ENCODE assay signal across 8 cellular contexts in genomic region chr16:2009302-2009711, GRCh38. TPM values are rescaled to one million over a fixed set of nuclear protein-coding genes. Genes with fewer than 3 reads are reported as not detected.
DNase-seq lines count a peak whose midpoint lies in the region; ATAC-seq, FAIRE-seq and TF ChIP-seq lines count a peak whose summit lies in the region.

No MANE protein-coding gene starts in this region.

- CTCF ChIA-PET in GM12878 (lab: Yijun Ruan, JAX), result interaction anchor here (1.3 kb wide), 1 partner anchor 8 kb away, joined by 3 read pairs; no protein-coding TSS in a partner anchor

- TF ChIP-seq POLR2A in GM12878 (IDR thresholded peaks at IDR 0.05; ENCODE audit: low read depth, low read length) (peak; percentile 71; the same call in 1 of the 2 replicates), lower leg skin (IDR thresholded peaks at IDR 0.05) (no peak)

- DNase-seq in AG10803 (ENCODE audit: low read depth) (no peak), GM12878 (ENCODE audit: low read depth, low spot score) (no peak), lower leg skin (ENCODE audit: low spot score in 2 of 2) (no peak)
- DNase-seq in stimulated activated CD8-positive, alpha-beta memory T cell treated with anti-CD3 and anti-CD28 coated beads, Interleukin-4, amount 100 ng/mL, for 48 hours, result no peak

- BruUV-seq in GM12878 (replicated peaks; lab: Mats Ljungman, UMichigan), result no TSS peak

- SMC1A ChIA-PET in GM12878 (lab: Charles Lee; ENCODE audit: uncharacterized antibody, unreplicated experiment), result no interaction called here

- H4K20me1 ChIP-seq in GM12878 (ENCODE audit: control insufficient read depth, insufficient read depth), result no peaks in the 10 kb centered on the region

- peak overlapping the region; percentile 98; the same call in 1 of the 2 replicates for H3K4me2 ChIP-seq in GM12878 (ENCODE audit: control insufficient read depth, insufficient read depth)

- in situ Hi-C loops in GM12878 (cut with MboI), result no loop called here

- H3K4me1 ChIP-seq in GM12878 (ENCODE audit: control insufficient read depth, insufficient read depth, low read length), result peaks cover 20% of the 10 kb centered on the region
- H3K4me1 ChIP-seq in urinary bladder (ENCODE audit: insufficient read depth), result no peaks in the 10 kb centered on the region

- TF ChIP-seq RAD21 in GM12878 (IDR thresholded peaks at IDR 0.05; ENCODE audit: insufficient read depth, low read depth, low read length), result no peak

- no peak for FAIRE-seq in GM12878 (lab: Jason Lieb, UNC)

- H3K4me3 ChIP-seq in AG10803 (ENCODE audit: low read length) (peak overlapping the region; percentile 86), GM12878 (peak overlapping the region; percentile 100), lower leg skin (ENCODE audit: low read depth, poor library complexity, severe bottlenecking) (peak overlapping the region; percentile 87), urinary bladder (ENCODE audit: low read depth, low read length) (peak overlapping the region; percentile 93)

- H3K27me3 ChIP-seq in GM12878 (replicated peaks in 1 of 2; ENCODE audit: control insufficient read depth in 2 of 2, insufficient read depth in 2 of 2, low read length in 1 of 2), result no peaks in the 10 kb centered on the region

- no peak overlapping the region; the same call in 1 of the 2 replicates for H2AFZ ChIP-seq in GM12878 (ENCODE audit: control insufficient read depth, low read depth, low read length)

- RAD21 ChIA-PET in GM12878 (lab: Charles Lee; ENCODE audit: unreplicated experiment), result no interaction called here

- peak overlapping the region; percentile 92 for H3K9ac ChIP-seq in GM12878 (ENCODE audit: control insufficient read depth, insufficient read depth, low read length)

- intact Hi-C loops in GM12878 (cut with micrococcal nuclease; ENCODE audit: unreplicated experiment), result loop anchor here (5.0 kb wide), 1 partner anchor 143 kb away; no protein-coding TSS in a partner anchor
- intact Hi-C loops in lower leg skin (cut with DNase I; ENCODE audit: low total_unique reads), result no loop called here

- peaks cover 0 to 3% of the 10 kb centered on the region in 2 experiments; a peak in 1 of 4 replicates for H3K36me3 ChIP-seq in GM12878 (ENCODE audit: control insufficient read depth in 2 of 2, insufficient read depth in 2 of 2, low read length in 1 of 2)
- no peaks in the 10 kb centered on the region for H3K36me3 ChIP-seq in urinary bladder (ENCODE audit: insufficient read depth)

- no peak for TF ChIP-seq CTCF in AG10803 (conservative IDR thresholded peaks at IDR 0.05; ENCODE audit: low read length)
- no peak for TF ChIP-seq CTCF in GM12878 (IDR thresholded peaks at IDR 0.05 in 2 of 3, conservative IDR thresholded peaks at IDR 0.05 in 1 of 3; ENCODE audit: control insufficient read depth in 2 of 3, extremely low read depth in 1 of 3, insufficient read depth in 1 of 3, low read depth in 3 of 3, low read length in 3 of 3)
- TF ChIP-seq CTCF in lower leg skin (IDR thresholded peaks at IDR 0.05), result no peak

- no peak for TF ChIP-seq EP300 in GM12878 (IDR thresholded peaks at IDR 0.05; ENCODE audit: borderline replicate concordance in 1 of 2, control insufficient read depth in 1 of 2, low read depth in 2 of 2, low read length in 2 of 2)

- POLR2A ChIA-PET in GM12878 (lab: Charles Lee), result interaction anchor here (1.3 to 2.2 kb wide), 3 partner anchors 13 to 145 kb away, joined by 3 to 14 read pairs (median 8); partner anchors contain the start of gene TRAF7

- H3K9me3 ChIP-seq in GM12878 (replicated peaks; ENCODE audit: control insufficient read depth, insufficient read depth, low read length), result no peaks in the 10 kb centered on the region

- 1% methylated on average over 39 of the region's 49 CpGs for WGBS in GM12878 (ENCODE audit: insufficient coverage, insufficient replicate concordance, low lambda C conversion rate, missing lambda C conversion rate)
- WGBS in lower leg skin, 2 donors, result 0% methylated on average over 6 to 34 of the region's 49 CpGs
- WGBS in urinary bladder, result under 1% methylated on average over 49 of the region's 49 CpGs

- peaks cover 60% of the 10 kb centered on the region for H3K79me2 ChIP-seq in GM12878 (ENCODE audit: control insufficient read depth, insufficient read depth, low read length)

- ATAC-seq in GM19455 (IDR thresholded peaks at IDR 0.05; ENCODE audit: unreplicated experiment), result peak; percentile 53
- peak; percentile 31 for ATAC-seq in HG03571 (IDR thresholded peaks at IDR 0.05; ENCODE audit: unreplicated experiment)
- peak; percentile 25 for ATAC-seq in GM12878
- ATAC-seq in HG02840 (IDR thresholded peaks at IDR 0.05; ENCODE audit: low FRiP score, unreplicated experiment), result no peak

- H3K27ac ChIP-seq in GM12878 (ENCODE audit: control insufficient read depth, insufficient read depth), result peak overlapping the region; percentile 89
- peak overlapping the region; percentile 80 for H3K27ac ChIP-seq in urinary bladder (ENCODE audit: low read depth)

RNA-seq across cellular contexts. Expression of gene ZNF598, which starts 0.3 kb away (rescaled TPM):
- total RNA-seq in GM12878 (2013; cell fraction: nucleolus; rRNA removed), result 23.8 and 28.6 TPM in 2 replicates
- 14.7 and 20.6 TPM in 2 replicates for total RNA-seq in GM12878 (2014; rRNA removed)
- 11.0 and 14.4 TPM in 2 replicates for total RNA-seq in GM12878 (2014; rRNA removed; fragmentation: Illumina TruSeq; extraction: Trizol)
- total RNA-seq in GM12878 (2021), result 71.3 and 74.0 TPM in 2 replicates
- 5.9 TPM for polyA plus RNA-seq in GM12878 (2011; ENCODE audit: low read depth)
- 4.7 and 12.7 TPM in 2 replicates for polyA plus RNA-seq in GM12878 (2011; rRNA removed)
- polyA plus RNA-seq in GM12878 (2011; cell fraction: cytosol; rRNA removed), result 26.7 and 35.4 TPM in 2 replicates
- 102 and 139 TPM in 2 replicates for polyA plus RNA-seq in GM12878 (2011; cell fraction: nucleus; rRNA removed)
- 21.2 and 28.2 TPM in 2 replicates for polyA plus RNA-seq in GM12878 (2012)
- 5.8 and 14.4 TPM in 2 replicates for polyA plus RNA-seq in GM12878 (2014; fragmentation: Illumina TruSeq; extraction: Trizol)
- under 1 TPM; 0.08 to 0.84 TPM for polyA plus RNA-seq in GM12878 (2014; fragmentation: Nextera tagmentation; extraction: Ambion mirVana)
- 53.8 and 70.0 TPM in 2 replicates for polyA plus RNA-seq in GM12878 (2014; rRNA removed)
- 10 to 100 TPM in 1 of 2 experiments, 1 to 10 TPM in 1; 8.0 to 19.4 TPM for polyA plus RNA-seq in GM12878 (2016; fragmentation: Nextera tagmentation; extraction: Ambion mirVana)
- polyA minus RNA-seq in GM12878 (2011; rRNA and poly(A)+ RNA removed), result 8.7 and 17.7 TPM in 2 replicates
- polyA minus RNA-seq in GM12878 (2011; cell fraction: cytosol; rRNA and poly(A)+ RNA removed), result 19.8 and 21.5 TPM in 2 replicates
- 12.5 and 23.1 TPM in 2 replicates for polyA minus RNA-seq in GM12878 (2011; cell fraction: nucleus; rRNA and poly(A)+ RNA removed)
- 100 to 1,000 TPM in 2 of 4 donors, 10 to 100 TPM in 2; 56.1 to 117 (median 86.5) TPM for total RNA-seq in lower leg skin
- 6.3 TPM for total RNA-seq in urinary bladder
- 38.4 TPM for polyA plus RNA-seq in urinary bladder

RNA-seq across cellular contexts. Expression of gene NPW, which starts 10.3 kb away (rescaled TPM):
- not detected in 2 replicates for total RNA-seq in GM12878 (2013; cell fraction: nucleolus; rRNA removed)
- total RNA-seq in GM12878 (2014; rRNA removed) (0.23 and 0.33 TPM in 2 replicates), GM12878 (2014; rRNA removed; fragmentation: Illumina TruSeq; extraction: Trizol) (0.67 TPM in 1 of 2 replicates, not detected in the other), GM12878 (2021) (0.85 and 1.3 TPM in 2 replicates), lower leg skin (1 to 10 TPM in 2 of 4 donors, under 1 TPM in 1, not detected in 1; 0.38 to 3.9 (median 1.6) TPM), urinary bladder (not detected)
- polyA plus RNA-seq in GM12878 (2011; ENCODE audit: low read depth), result not detected
- polyA plus RNA-seq in GM12878 (2011; rRNA removed) (not detected in 2 replicates), GM12878 (2014; fragmentation: Illumina TruSeq; extraction: Trizol) (not detected in 2 replicates), GM12878 (2014; fragmentation: Nextera tagmentation; extraction: Ambion mirVana) (not detected), GM12878 (2014; rRNA removed) (0.24 TPM in 1 of 2 replicates, not detected in the other), GM12878 (2016; fragmentation: Nextera tagmentation; extraction: Ambion mirVana) (1 to 10 TPM; 1.4 to 2.5 TPM), urinary bladder (0.08 TPM)
- 0.10 TPM in 1 of 2 replicates, not detected in the other for polyA plus RNA-seq in GM12878 (2011; cell fraction: cytosol; rRNA removed)
- polyA plus RNA-seq in GM12878 (2011; cell fraction: nucleus; rRNA removed), result 0.21 and 0.67 TPM in 2 replicates
- 0.16 and 0.22 TPM in 2 replicates for polyA plus RNA-seq in GM12878 (2012)
- polyA minus RNA-seq in GM12878 (2011; rRNA and poly(A)+ RNA removed), result not detected in 2 replicates
- polyA minus RNA-seq in GM12878 (2011; cell fraction: cytosol; rRNA and poly(A)+ RNA removed), result not detected in 2 replicates
- not detected in 2 replicates for polyA minus RNA-seq in GM12878 (2011; cell fraction: nucleus; rRNA and poly(A)+ RNA removed)

RNA-seq across cellular contexts. Expression of gene NHERF2, which starts 17.4 kb away (rescaled TPM):
- 0.71 TPM in 1 of 2 replicates, not detected in the other for total RNA-seq in GM12878 (2013; cell fraction: nucleolus; rRNA removed)
- total RNA-seq in GM12878 (2014; rRNA removed) (0.06 TPM in 1 of 2 replicates, not detected in the other), GM12878 (2014; rRNA removed; fragmentation: Illumina TruSeq; extraction: Trizol) (not detected in 2 replicates), GM12878 (2021) (0.31 and 0.51 TPM in 2 replicates), lower leg skin (10 to 100 TPM; 11.9 to 30.6 (median 27.3) TPM), urinary bladder (25.9 TPM)
- polyA plus RNA-seq in GM12878 (2011; ENCODE audit: low read depth), result not detected
- polyA plus RNA-seq in GM12878 (2011; rRNA removed) (0.05 TPM in 1 of 2 replicates, not detected in the other), GM12878 (2014; fragmentation: Illumina TruSeq; extraction: Trizol) (0.06 TPM in 1 of 2 replicates, not detected in the other), GM12878 (2014; fragmentation: Nextera tagmentation; extraction: Ambion mirVana) (not detected), GM12878 (2014; rRNA removed) (not detected in 2 replicates), GM12878 (2016; fragmentation: Nextera tagmentation; extraction: Ambion mirVana) (under 1 TPM; 0.10 to 0.19 TPM), urinary bladder (111 TPM)
- 0.04 and 0.15 TPM in 2 replicates for polyA plus RNA-seq in GM12878 (2011; cell fraction: cytosol; rRNA removed)
- polyA plus RNA-seq in GM12878 (2011; cell fraction: nucleus; rRNA removed), result 0.78 and 0.98 TPM in 2 replicates
- polyA plus RNA-seq in GM12878 (2012), result 0.15 and 0.42 TPM in 2 replicates
- not detected in 2 replicates for polyA minus RNA-seq in GM12878 (2011; rRNA and poly(A)+ RNA removed)
- polyA minus RNA-seq in GM12878 (2011; cell fraction: cytosol; rRNA and poly(A)+ RNA removed), result 0.62 TPM in 1 of 2 replicates, not detected in the other
- not detected in 2 replicates for polyA minus RNA-seq in GM12878 (2011; cell fraction: nucleus; rRNA and poly(A)+ RNA removed)

RNA-seq across cellular contexts. Expression of gene SYNGR3, which starts 19.5 kb away (rescaled TPM):
- total RNA-seq in GM12878 (2013; cell fraction: nucleolus; rRNA removed), result 4.2 and 4.8 TPM in 2 replicates
- 14.8 and 18.1 TPM in 2 replicates for total RNA-seq in GM12878 (2014; rRNA removed)
- total RNA-seq in GM12878 (2014; rRNA removed; fragmentation: Illumina TruSeq; extraction: Trizol), result 5.9 and 6.0 TPM in 2 replicates
- 14.1 and 16.4 TPM in 2 replicates for total RNA-seq in GM12878 (2021)
- 5.6 TPM for polyA plus RNA-seq in GM12878 (2011; ENCODE audit: low read depth)
- polyA plus RNA-seq in GM12878 (2011; rRNA removed), result 7.4 and 10.5 TPM in 2 replicates
- polyA plus RNA-seq in GM12878 (2011; cell fraction: cytosol; rRNA removed), result 12.2 and 16.5 TPM in 2 replicates
- 33.9 and 40.8 TPM in 2 replicates for polyA plus RNA-seq in GM12878 (2011; cell fraction: nucleus; rRNA removed)
- polyA plus RNA-seq in GM12878 (2012), result 11.9 and 13.4 TPM in 2 replicates
- 3.4 and 7.2 TPM in 2 replicates for polyA plus RNA-seq in GM12878 (2014; fragmentation: Illumina TruSeq; extraction: Trizol)
- 1 to 10 TPM; 1.2 to 2.0 TPM for polyA plus RNA-seq in GM12878 (2014; fragmentation: Nextera tagmentation; extraction: Ambion mirVana)
- polyA plus RNA-seq in GM12878 (2014; rRNA removed), result 13.8 and 13.9 TPM in 2 replicates
- 1 to 10 TPM; 3.5 to 5.6 TPM for polyA plus RNA-seq in GM12878 (2016; fragmentation: Nextera tagmentation; extraction: Ambion mirVana)
- 6.7 and 10.8 TPM in 2 replicates for polyA minus RNA-seq in GM12878 (2011; rRNA and poly(A)+ RNA removed)
- polyA minus RNA-seq in GM12878 (2011; cell fraction: cytosol; rRNA and poly(A)+ RNA removed), result 4.5 and 4.8 TPM in 2 replicates
- 5.8 and 8.3 TPM in 2 replicates for polyA minus RNA-seq in GM12878 (2011; cell fraction: nucleus; rRNA and poly(A)+ RNA removed)
- total RNA-seq in lower leg skin, result 1 to 10 TPM in 1 of 4 donors, under 1 TPM in 2, not detected in 1; 0.72 to 1.1 (median 0.78) TPM
- 2.0 TPM for total RNA-seq in urinary bladder
- 1.8 TPM for polyA plus RNA-seq in urinary bladder

RNA-seq across cellular contexts. Expression of gene GFER, which starts 25.3 kb away (rescaled TPM):
- 8.2 and 9.5 TPM in 2 replicates for total RNA-seq in GM12878 (2013; cell fraction: nucleolus; rRNA removed)
- 36.6 and 38.2 TPM in 2 replicates for total RNA-seq in GM12878 (2014; rRNA removed)
- 19.8 and 20.7 TPM in 2 replicates for total RNA-seq in GM12878 (2014; rRNA removed; fragmentation: Illumina TruSeq; extraction: Trizol)
- 46.2 and 46.7 TPM in 2 replicates for total RNA-seq in GM12878 (2021)
- 7.5 TPM for polyA plus RNA-seq in GM12878 (2011; ENCODE audit: low read depth)
- 13.7 and 24.3 TPM in 2 replicates for polyA plus RNA-seq in GM12878 (2011; rRNA removed)
- polyA plus RNA-seq in GM12878 (2011; cell fraction: cytosol; rRNA removed), result 19.6 and 29.9 TPM in 2 replicates
- polyA plus RNA-seq in GM12878 (2011; cell fraction: nucleus; rRNA removed), result 22.6 and 24.0 TPM in 2 replicates
- polyA plus RNA-seq in GM12878 (2012), result 37.0 and 38.1 TPM in 2 replicates
- polyA plus RNA-seq in GM12878 (2014; fragmentation: Illumina TruSeq; extraction: Trizol), result 4.8 and 19.7 TPM in 2 replicates
- polyA plus RNA-seq in GM12878 (2014; fragmentation: Nextera tagmentation; extraction: Ambion mirVana), result 1 to 10 TPM; 2.4 to 9.2 TPM
- 46.4 and 62.0 TPM in 2 replicates for polyA plus RNA-seq in GM12878 (2014; rRNA removed)
- polyA plus RNA-seq in GM12878 (2016; fragmentation: Nextera tagmentation; extraction: Ambion mirVana), result 10 to 100 TPM; 55.8 to 57.7 TPM
- 6.9 and 9.4 TPM in 2 replicates for polyA minus RNA-seq in GM12878 (2011; rRNA and poly(A)+ RNA removed)
- 13.5 and 13.9 TPM in 2 replicates for polyA minus RNA-seq in GM12878 (2011; cell fraction: cytosol; rRNA and poly(A)+ RNA removed)
- polyA minus RNA-seq in GM12878 (2011; cell fraction: nucleus; rRNA and poly(A)+ RNA removed), result 11.5 and 12.6 TPM in 2 replicates
- total RNA-seq in lower leg skin, result 10 to 100 TPM in 3 of 4 donors, 1 to 10 TPM in 1; 9.7 to 14.4 (median 11.6) TPM
- 7.7 TPM for total RNA-seq in urinary bladder
- 27.8 TPM for polyA plus RNA-seq in urinary bladder

Comparison
In these comparisons a context has a peak if more than half of its experiments do, and no peak if none do; other contexts are left out.
1. RNA of gene NHERF2, which starts 17.4 kb away (total RNA-seq): 11.9 to 30.6 TPM in lower leg skin and 25.9 TPM in urinary bladder (single experiment); 0.06 to 0.71 TPM in GM12878; every median in the first group is over 4 times any median in the second.
2. Peak in every context shown above with its lines, with median percentiles within 50 percentile points of each other: H3K4me3 ChIP-seq.